Comparison of ENCODE assay signal across 15 cellular contexts in the genomic region with DNA sequence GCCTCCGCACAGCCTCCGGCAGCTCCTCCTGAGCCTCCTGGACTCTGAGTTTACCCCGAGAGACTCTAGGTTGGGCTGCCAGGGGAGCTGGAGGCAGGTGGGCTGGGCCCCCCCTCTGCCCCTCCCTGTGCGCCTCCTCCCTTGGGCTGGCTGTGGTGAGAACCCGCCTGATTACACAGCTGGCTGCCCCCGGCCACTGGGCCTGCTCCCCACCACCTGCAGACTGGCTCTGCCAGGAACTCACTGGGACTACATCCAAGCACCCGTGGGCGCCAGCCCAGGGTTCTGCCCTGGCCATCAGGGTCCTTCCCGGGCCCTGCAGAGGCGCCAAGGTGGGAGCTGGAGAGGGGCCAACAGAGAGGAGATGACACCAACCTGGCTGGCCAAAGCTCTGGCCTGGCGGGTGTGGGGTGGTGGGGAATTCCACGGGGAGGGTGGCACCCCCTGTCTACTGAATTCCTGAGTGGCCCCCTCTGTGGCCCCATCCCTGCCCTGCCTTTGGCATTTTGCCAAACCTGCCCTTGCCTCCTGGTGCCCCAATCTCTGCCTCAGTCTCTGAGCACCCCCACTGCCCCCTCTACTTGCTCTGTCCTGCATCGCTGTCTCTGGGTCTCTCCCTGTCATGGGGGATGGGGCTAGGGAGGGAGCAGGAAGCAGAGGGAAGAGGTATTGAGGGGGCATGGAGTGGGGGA. TPM values are rescaled to one million over a fixed set of nuclear protein-coding genes. Genes with fewer than 3 reads are reported as not detected.
DNase-seq lines count a peak whose midpoint lies in the region; ATAC-seq and TF ChIP-seq lines count a peak whose summit lies in the region.
"Had no signal": no experiment of that assay in that cellular context is flagged by ENCODE, and none has a peak within 500 bp of the region (broad histone marks: within the 10 kb centered on the region; RNA-seq: fewer than 3 reads in every experiment).

No MANE protein-coding gene starts in this region.

- no peak overlapping the region for H3K27ac Mint-ChIP-seq in naive B cell
- H3K27ac Mint-ChIP-seq: activated naive CD8-positive, alpha-beta T cell treated with anti-CD3 and anti-CD28 coated beads for 36 hours; T-helper 2 cell treated with Interferon-gamma antibody and Interleukin-4, amounts not matched to agents 5 μg/mL and 100 μg/mL, for 36 hours had no signal

- TF ChIP-seq CTCF in brain microvascular endothelial cell (IDR thresholded peaks at IDR 0.05; ENCODE audit: low read depth, low read length, missing control alignments): no peak

- H3K4me3 Mint-ChIP-seq in naive B cell: no peak overlapping the region
- H3K4me3 Mint-ChIP-seq: activated naive CD8-positive, alpha-beta T cell treated with anti-CD3 and anti-CD28 coated beads for 36 hours; brain; T-helper 2 cell treated with Interferon-gamma antibody and Interleukin-4, amounts not matched to agents 5 μg/mL and 100 μg/mL, for 36 hours had no signal

- H3K4me1 Mint-ChIP-seq in naive B cell: peaks cover 0 to 5% (median 4%) of the 10 kb centered on the region in 3 donors
- H3K4me1 Mint-ChIP-seq: activated naive CD8-positive, alpha-beta T cell treated with anti-CD3 and anti-CD28 coated beads for 36 hours had no signal

- no peaks in the 10 kb centered on the region for H3K9me3 Mint-ChIP-seq in naive B cell
- H3K9me3 Mint-ChIP-seq: activated naive CD8-positive, alpha-beta T cell treated with anti-CD3 and anti-CD28 coated beads for 36 hours; T-helper 2 cell treated with Interferon-gamma antibody and Interleukin-4, amounts not matched to agents 5 μg/mL and 100 μg/mL, for 36 hours had no signal

- no peaks in the 10 kb centered on the region for H3K9me3 ChIP-seq in NT2/D1 (ENCODE audit: insufficient read depth, low read length)

- ATAC-seq in naive B cell (ENCODE audit: low read depth in 2 of 2): peak; percentile 27 to 37
- no peak for ATAC-seq in HG03378 (IDR thresholded peaks at IDR 0.05; ENCODE audit: unreplicated experiment)

- peak; percentile 54 for DNase-seq in DMS 273 treated with DMSO at 0.1 percent for 48 hours (lab: John Stamatoyannopoulos, UW)
- DNase-seq in NAMALWA (ENCODE audit: low spot score): peak; percentile 73
- no peak for DNase-seq in NT2/D1 (ENCODE audit: low read depth, low spot score)
- no peak for DNase-seq in naive B cell
- no peak for DNase-seq in HUDEP-2 (lab: John Stamatoyannopoulos, UW; ENCODE audit: unreplicated experiment in 76 of 76)
- DNase-seq in brain microvascular endothelial cell: no peak
- DNase-seq: activated naive CD8-positive, alpha-beta T cell treated with anti-CD3 and anti-CD28 coated beads for 36 hours; small intestine; stimulated activated CD4-positive, alpha-beta T cell treated with anti-CD3 and anti-CD28 coated beads, Interleukin-4, amount 100 ng/mL, for 4 hours had no signal

- no peaks in the 10 kb centered on the region for H3K27me3 ChIP-seq in NT2/D1 (ENCODE audit: insufficient read depth, insufficient read length)
- H3K27me3 ChIP-seq in brain microvascular endothelial cell (replicated peaks): peaks cover 54% of the 10 kb centered on the region

- no peaks in the 10 kb centered on the region for H3K36me3 ChIP-seq in NT2/D1 (ENCODE audit: insufficient read depth, insufficient read length, low read length)
- no peaks in the 10 kb centered on the region for H3K36me3 ChIP-seq in brain microvascular endothelial cell (replicated peaks)

- H3K27me3 Mint-ChIP-seq in naive B cell: peaks cover 12 to 67% (median 66%) of the 10 kb centered on the region in 3 donors

- peak overlapping the region; percentile 36 for H3K9ac ChIP-seq in NT2/D1 (ENCODE audit: insufficient read length, low read depth)

- no peak overlapping the region for H3K27ac ChIP-seq in brain microvascular endothelial cell
- H3K27ac ChIP-seq: coronary artery, hepatocyte had no signal

- no peaks in the 10 kb centered on the region for H3K36me3 Mint-ChIP-seq in naive B cell
- H3K36me3 Mint-ChIP-seq: activated naive CD8-positive, alpha-beta T cell treated with anti-CD3 and anti-CD28 coated beads for 36 hours; brain had no signal

- H3K4me3 ChIP-seq in NT2/D1 (ENCODE audit: insufficient read length, low read depth) (no peak overlapping the region), brain microvascular endothelial cell (ENCODE audit: low read depth, low read length) (no peak overlapping the region)
- H3K4me3 ChIP-seq: coronary artery, hepatocyte, lung had no signal

- in situ Hi-C loops in brain microvascular endothelial cell (cut with HindIII; ENCODE audit: low pct_ligation_motif_present, low sequenced_read_pairs): no loop called here

- H3K4me1 ChIP-seq in NT2/D1 (ENCODE audit: insufficient read depth, insufficient read length): peaks cover 27% of the 10 kb centered on the region

RNA-seq across cellular contexts. Expression of gene CDH22, which starts 21.9 kb away (rescaled TPM):
- not detected for polyA plus RNA-seq in naive B cell (ENCODE audit: low read depth in 6 of 6)
- polyA plus RNA-seq: hepatocyte had no signal

Comparison
In these comparisons a context has a peak if more than half of its experiments do, and no peak if none do; other contexts are left out.
1. DNase-seq: peak in DMS 273 treated with DMSO at 0.1 percent for 48 hours (single experiment) and NAMALWA (single experiment); none in NT2/D1 (single experiment), naive B cell (single experiment), HUDEP-2 (0 of 76) and brain microvascular endothelial cell (single experiment).